Comparison of ENCODE assay signal across 18 cellular contexts in genomic region chr22:42202048-42202447, GRCh38.
DNase-seq lines count a peak whose midpoint lies in the region; ATAC-seq and TF ChIP-seq lines count a peak whose summit lies in the region.
"Had no signal": no experiment of that assay in that cellular context is flagged by ENCODE, and none has a peak within 500 bp of the region (broad histone marks: within the 10 kb centered on the region; RNA-seq: fewer than 3 reads in every experiment).

No MANE protein-coding gene starts in this region.

- intact Hi-C loops in left ventricle myocardium inferior (cut with micrococcal nuclease), result no loop called here

- H3K36me3 Mint-ChIP-seq in activated naive CD4-positive, alpha-beta T cell treated with anti-CD3 and anti-CD28 coated beads, Interleukin-2, amount 50 U/mL, for 24 hours, result peaks cover 22% of the 10 kb centered on the region

- no peak for TF ChIP-seq CTCF in smooth muscle cell (IDR thresholded peaks at IDR 0.05; ENCODE audit: borderline replicate concordance, insufficient read depth, poor library complexity, severe bottlenecking)
- no peak for TF ChIP-seq CTCF in left ventricle myocardium inferior (IDR thresholded peaks at IDR 0.05; ENCODE audit: borderline replicate concordance)

- DNase-seq in activated effector memory CD4-positive, alpha-beta T cell treated with anti-CD3 and anti-CD28 coated beads, Interleukin-2, amount 50 U/mL, for 16 hours, result peak; percentile 74
- no peak for DNase-seq in activated effector memory CD4-positive, alpha-beta T cell treated with Interleukin-2 at 50 U/mL for 16 hours
- peak; percentile 48 for DNase-seq in MV-4-11 (lab: John Stamatoyannopoulos, UW)
- no peak for DNase-seq in smooth muscle cell (lab: John Stamatoyannopoulos, UW; ENCODE audit: unreplicated experiment)
- no peak for DNase-seq in left ventricle myocardium inferior
- DNase-seq: anterior cingulate cortex, KBM-7, left colon, midbrain, NCI-H1436 treated with DMSO at 0.1 percent for 48 hours, occipital lobe, Right ventricle myocardium superior had no signal

- no peaks in the 10 kb centered on the region for H3K9me3 ChIP-seq in smooth muscle cell (replicated peaks; ENCODE audit: low read depth)
- H3K9me3 ChIP-seq in left ventricle myocardium inferior (replicated peaks), result no peaks in the 10 kb centered on the region
- H3K9me3 ChIP-seq: suprapubic skin had no signal

- H3K27ac ChIP-seq in smooth muscle cell (ENCODE audit: low read depth), result no peak overlapping the region
- no peak overlapping the region for H3K27ac ChIP-seq in left ventricle myocardium inferior (replicated peaks)
- H3K27ac ChIP-seq: foreskin keratinocyte, suprapubic skin had no signal

- no peaks in the 10 kb centered on the region for H3K9me3 Mint-ChIP-seq in activated naive CD4-positive, alpha-beta T cell treated with anti-CD3 and anti-CD28 coated beads, Interleukin-2, amount 50 U/mL, for 24 hours

- H3K27me3 Mint-ChIP-seq in activated naive CD4-positive, alpha-beta T cell treated with anti-CD3 and anti-CD28 coated beads, Interleukin-2, amount 50 U/mL, for 24 hours, result no peaks in the 10 kb centered on the region

- H3K9ac ChIP-seq in smooth muscle cell (ENCODE audit: low read depth), result no peak overlapping the region

- H2AFZ ChIP-seq in smooth muscle cell (ENCODE audit: low read depth), result no peak overlapping the region

- H3K27me3 ChIP-seq in smooth muscle cell (ENCODE audit: low read depth) (no peaks in the 10 kb centered on the region), left ventricle myocardium inferior (ENCODE audit: low read depth) (no peaks in the 10 kb centered on the region)
- H3K27me3 ChIP-seq: foreskin keratinocyte, suprapubic skin had no signal

- peak overlapping the region; percentile 24 for H3K4me3 Mint-ChIP-seq in activated naive CD4-positive, alpha-beta T cell treated with anti-CD3 and anti-CD28 coated beads, Interleukin-2, amount 50 U/mL, for 24 hours

- WGBS in smooth muscle cell (ENCODE audit: low lambda C conversion rate), result 96% methylated on average over 1 of the region's 1 CpG

- peaks cover 100% of the 10 kb centered on the region for H4K20me1 ChIP-seq in smooth muscle cell (ENCODE audit: low read depth)

- ATAC-seq in GM18907 (IDR thresholded peaks at IDR 0.05; ENCODE audit: unreplicated experiment) (no peak), esophagus mucosa (no peak)
- ATAC-seq: foreskin keratinocyte, left colon, sciatic nerve had no signal

- H3K4me1 Mint-ChIP-seq in activated naive CD4-positive, alpha-beta T cell treated with anti-CD3 and anti-CD28 coated beads, Interleukin-2, amount 50 U/mL, for 24 hours, result peaks cover 68% of the 10 kb centered on the region

- peak overlapping the region; percentile 33 for H3K4me2 ChIP-seq in smooth muscle cell

- H3K4me3 ChIP-seq in smooth muscle cell, result no peak overlapping the region
- H3K4me3 ChIP-seq in left ventricle myocardium inferior, result no peak overlapping the region
- H3K4me3 ChIP-seq: suprapubic skin had no signal

- H3F3A ChIP-seq in smooth muscle cell (ENCODE audit: low read depth), result no peaks in the 10 kb centered on the region

- H3K36me3 ChIP-seq in smooth muscle cell (ENCODE audit: low read depth) (no peaks in the 10 kb centered on the region), left ventricle myocardium inferior (peaks cover 8% of the 10 kb centered on the region)

- peaks cover 3% of the 10 kb centered on the region for H3K4me1 ChIP-seq in smooth muscle cell (ENCODE audit: low read depth)
- H3K4me1 ChIP-seq in left ventricle myocardium inferior, result peaks cover under 1% of the 10 kb centered on the region
- H3K4me1 ChIP-seq: foreskin keratinocyte, suprapubic skin had no signal

- H3K27ac Mint-ChIP-seq in activated naive CD4-positive, alpha-beta T cell treated with anti-CD3 and anti-CD28 coated beads, Interleukin-2, amount 50 U/mL, for 24 hours, result no peak overlapping the region

- H3K79me2 ChIP-seq in smooth muscle cell (ENCODE audit: low read depth), result peaks cover 76% of the 10 kb centered on the region

Comparison
In these comparisons a context has a peak if more than half of its experiments do, and no peak if none do; other contexts are left out.
1. DNase-seq: peak in activated effector memory CD4-positive, alpha-beta T cell treated with anti-CD3 and anti-CD28 coated beads, Interleukin-2, amount 50 U/mL, for 16 hours (single experiment) and MV-4-11 (single experiment); none in activated effector memory CD4-positive, alpha-beta T cell treated with Interleukin-2 at 50 U/mL for 16 hours (single experiment), smooth muscle cell (single experiment) and left ventricle myocardium inferior (single experiment).